ENCODE assay signal across 8 cellular contexts in the genomic region with DNA sequence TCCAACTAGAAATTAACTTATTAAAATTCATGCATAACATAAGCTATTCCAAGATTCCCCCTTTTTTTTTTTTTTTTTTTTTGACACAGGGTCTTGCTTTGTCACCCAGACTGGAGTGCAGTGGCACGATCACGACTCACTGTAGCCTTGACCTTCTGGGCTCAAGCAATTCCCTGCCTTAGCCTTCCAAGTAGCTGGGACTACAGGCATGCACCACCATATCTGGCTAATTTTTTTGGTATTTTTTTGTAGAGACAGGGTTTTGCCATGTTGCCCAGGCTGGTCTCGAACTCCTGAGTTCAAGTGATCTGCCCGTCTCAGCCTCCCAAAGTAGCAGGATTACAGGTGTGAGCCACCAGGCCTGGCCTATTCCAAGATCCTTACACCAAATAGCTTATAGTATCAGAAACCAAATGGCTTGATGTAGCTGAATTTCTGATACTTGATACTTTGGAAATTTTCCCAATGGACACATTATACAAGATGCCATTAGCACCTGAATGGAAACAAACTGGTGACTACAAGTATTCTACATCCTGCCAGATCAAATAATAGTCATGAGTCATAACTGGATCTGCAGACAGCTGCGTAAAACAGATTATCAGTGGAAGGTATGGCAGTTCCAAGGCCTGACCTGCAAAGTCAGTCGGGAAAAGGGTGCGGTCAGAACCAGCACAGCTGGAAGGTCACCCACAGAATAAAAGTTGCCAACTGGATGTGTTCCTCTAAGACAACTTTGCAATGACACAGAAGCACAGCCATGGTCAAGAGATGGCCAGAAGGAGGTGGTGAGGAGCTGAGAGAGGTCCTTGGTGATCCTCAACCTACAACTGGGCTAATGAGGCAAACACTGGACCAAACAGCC. TPM values are rescaled to one million over a fixed set of nuclear protein-coding genes. Genes with fewer than 3 reads are reported as not detected.
A peak's percentile ranks its signal among the peaks of the same experiment; 100 is the strongest.
DNase-seq lines count a peak whose midpoint lies in the region; ATAC-seq and TF ChIP-seq lines count a peak whose summit lies in the region.
"Had no signal": no experiment of that assay in that cellular context is flagged by ENCODE, and none has a peak within 500 bp of the region (broad histone marks: within the 10 kb centered on the region; RNA-seq: fewer than 3 reads in every experiment).

No MANE protein-coding gene starts in this region.

- peaks cover 8 to 14% of the 10 kb centered on the region in 2 donors for H3K4me1 ChIP-seq in gastrocnemius medialis
- H3K4me1 ChIP-seq in CD8-positive, alpha-beta memory T cell (ENCODE audit: insufficient read depth, low read length) = no peaks in the 10 kb centered on the region

- no peak overlapping the region for H3K27ac Mint-ChIP-seq in CD8-positive, alpha-beta memory T cell

- CTCF ChIA-PET in CD8-positive, alpha-beta memory T cell (lab: Charles Lee) = interaction anchor here (1.5 to 1.8 kb wide), 3 partner anchors 15 to 56 kb away, joined by 3 to 6 read pairs (median 3); partner anchors contain the start of gene RETREG3

- H3K4me3 ChIP-seq in HFF-Myc (replicated peaks; ENCODE audit: low read depth, low read length) = no peak overlapping the region
- H3K4me3 ChIP-seq in gastrocnemius medialis = no peak overlapping the region
- H3K4me3 ChIP-seq in CD8-positive, alpha-beta memory T cell (ENCODE audit: low read length) = no peak overlapping the region
- H3K4me3 ChIP-seq: lung had no signal

- no peaks in the 10 kb centered on the region for H3K27me3 Mint-ChIP-seq in CD8-positive, alpha-beta memory T cell

- H3K36me3 ChIP-seq in gastrocnemius medialis = no peaks in the 10 kb centered on the region
- no peaks in the 10 kb centered on the region for H3K36me3 ChIP-seq in CD8-positive, alpha-beta memory T cell (ENCODE audit: insufficient read depth, low read length)

- POLR2A ChIA-PET in CD8-positive, alpha-beta memory T cell (lab: Charles Lee) = interaction anchor here (0.6 kb wide), 1 partner anchor 110 kb away, joined by 4 read pairs; no protein-coding TSS in a partner anchor

- TF ChIP-seq CTCF in HFF-Myc (IDR thresholded peaks at IDR 0.05; ENCODE audit: low read depth, low read length, missing control alignments) = peak; percentile 13
- no peak for TF ChIP-seq CTCF in gastrocnemius medialis (IDR thresholded peaks at IDR 0.05 in 4 of 5, conservative IDR thresholded peaks at IDR 0.05 in 1 of 5)

- DNase-seq in HFF-Myc (ENCODE audit: extremely low read depth, low read depth) (no peak), NCI-H226 (peak; percentile 31), dermis blood vessel endothelial cell (peak; percentile 71), gastrocnemius medialis (peak; percentile 71 to 82), NCI-H748 (lab: John Stamatoyannopoulos, UW; ENCODE audit: unreplicated experiment) (no peak), SKM-1 (lab: John Stamatoyannopoulos, UW; ENCODE audit: unreplicated experiment) (no peak)
- no peak for DNase-seq in CD8-positive, alpha-beta memory T cell

- H3K27me3 ChIP-seq in gastrocnemius medialis = no peaks in the 10 kb centered on the region
- no peaks in the 10 kb centered on the region for H3K27me3 ChIP-seq in CD8-positive, alpha-beta memory T cell (ENCODE audit: insufficient read depth, low read length, poor library complexity, severe bottlenecking)

- peak overlapping the region; percentile 67 to 81 (median 76) for H3K27ac ChIP-seq in gastrocnemius medialis
- H3K27ac ChIP-seq in CD8-positive, alpha-beta memory T cell (ENCODE audit: low read depth, low read length) = no peak overlapping the region

- peaks cover 0 to 2% (median 0%) of the 10 kb centered on the region in 3 donors for H3K4me1 Mint-ChIP-seq in CD8-positive, alpha-beta memory T cell

- peak; percentile 94 to 95 for ATAC-seq in gastrocnemius medialis

- H3K4me3 Mint-ChIP-seq in CD8-positive, alpha-beta memory T cell = no peak overlapping the region

- H3K36me3 Mint-ChIP-seq in CD8-positive, alpha-beta memory T cell = no peaks in the 10 kb centered on the region

- intact Hi-C loops in gastrocnemius medialis (cut with DNase I; ENCODE audit: low total_unique reads) = no loop called here

- H3K9me3 ChIP-seq in gastrocnemius medialis = no peaks in the 10 kb centered on the region
- no peaks in the 10 kb centered on the region for H3K9me3 ChIP-seq in CD8-positive, alpha-beta memory T cell (ENCODE audit: low read length)

- no peak for TF ChIP-seq POLR2A in gastrocnemius medialis (IDR thresholded peaks at IDR 0.05)

- no peaks in the 10 kb centered on the region for H3K9me3 Mint-ChIP-seq in CD8-positive, alpha-beta memory T cell

- in situ Hi-C loops in gastrocnemius medialis (cut with MboI; ENCODE audit: low sequenced_read_pairs in 4 of 4) = no loop called here

RNA-seq across cellular contexts. Expression of gene TUBG1, which starts 14.5 kb away (rescaled TPM):
- total RNA-seq in dermis blood vessel endothelial cell (27.6 and 62.5 TPM in 2 replicates), gastrocnemius medialis (100 to 1,000 TPM in 1 of 4 donors, 10 to 100 TPM in 3; 54.7 to 125 (median 91.7) TPM)
- total RNA-seq in CD8-positive, alpha-beta memory T cell = 100 to 1,000 TPM; 112 to 119 TPM
- 11.1 TPM for polyA plus RNA-seq in CD8-positive, alpha-beta memory T cell

RNA-seq across cellular contexts. Expression of gene RETREG3, which starts 14.8 kb away (rescaled TPM):
- total RNA-seq in dermis blood vessel endothelial cell = 63.8 and 72.5 TPM in 2 replicates
- 10 to 100 TPM; 50.7 to 65.5 (median 60.5) TPM for total RNA-seq in gastrocnemius medialis
- total RNA-seq in CD8-positive, alpha-beta memory T cell = 10 to 100 TPM; 39.7 to 40.3 TPM
- polyA plus RNA-seq in CD8-positive, alpha-beta memory T cell = 109 TPM

RNA-seq across cellular contexts. Expression of gene TUBG2, which starts 35.1 kb away (rescaled TPM):
- total RNA-seq in dermis blood vessel endothelial cell (6.4 and 7.7 TPM in 2 replicates), gastrocnemius medialis (1 to 10 TPM; 3.9 to 5.2 (median 4.2) TPM)
- total RNA-seq in CD8-positive, alpha-beta memory T cell = 10 to 100 TPM; 10.6 to 11.6 TPM
- polyA plus RNA-seq in CD8-positive, alpha-beta memory T cell = 3.4 TPM

RNA-seq across cellular contexts. Expression of gene PSMC3IP, which starts 46.4 kb away (rescaled TPM):
- total RNA-seq in dermis blood vessel endothelial cell (4.9 and 5.5 TPM in 2 replicates), gastrocnemius medialis (1 to 10 TPM in 2 of 4 donors, under 1 TPM in 2; 0.46 to 2.7 (median 1.4) TPM)
- 10 to 100 TPM; 35.9 to 36.2 TPM for total RNA-seq in CD8-positive, alpha-beta memory T cell
- 0.83 TPM for polyA plus RNA-seq in CD8-positive, alpha-beta memory T cell

RNA-seq across cellular contexts. Expression of gene PLEKHH3, which starts 52.8 kb away (rescaled TPM):
- total RNA-seq in dermis blood vessel endothelial cell (12.9 and 20.0 TPM in 2 replicates), gastrocnemius medialis (10 to 100 TPM; 13.4 to 36.0 (median 31.3) TPM)
- total RNA-seq in CD8-positive, alpha-beta memory T cell = under 1 TPM; 0.38 to 0.70 TPM
- not detected for polyA plus RNA-seq in CD8-positive, alpha-beta memory T cell

Comparison
In these comparisons a context has a peak if more than half of its experiments do, and no peak if none do; other contexts are left out.
1. DNase-seq: peak in NCI-H226 (single experiment), dermis blood vessel endothelial cell (single experiment) and gastrocnemius medialis (2 of 2); none in HFF-Myc (single experiment), NCI-H748 (single experiment), SKM-1 (single experiment) and CD8-positive, alpha-beta memory T cell (0 of 5).